ENCODE assay signal across 23 cellular contexts in the genomic region with DNA sequence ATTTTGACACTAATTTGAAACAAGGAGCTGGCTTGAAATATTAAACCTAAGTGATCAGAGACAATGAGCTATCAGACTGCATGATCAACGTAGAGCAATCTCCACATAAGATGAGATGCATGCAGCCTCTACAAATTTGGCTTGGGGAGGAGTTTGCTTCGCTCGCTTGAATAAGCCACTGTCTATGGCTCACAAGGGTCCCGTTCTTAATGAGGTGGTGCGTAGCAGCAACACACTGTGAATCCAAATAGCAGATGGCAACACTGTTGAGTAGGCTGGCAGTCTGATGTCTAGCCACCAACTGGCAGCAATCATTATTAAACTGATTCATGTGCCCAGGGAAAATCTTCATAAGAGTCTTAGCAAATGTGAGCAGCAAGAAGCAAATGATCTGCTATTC.
"Had no signal": no experiment of that assay in that cellular context is flagged by ENCODE, and none has a peak within 500 bp of the region (broad histone marks: within the 10 kb centered on the region; RNA-seq: fewer than 3 reads in every experiment).

No MANE protein-coding gene starts in this region.

- H3K9me3 ChIP-seq: breast epithelium, colonic mucosa, esophagus muscularis mucosa, left ventricle myocardium inferior, ovary, psoas muscle, tibial artery had no signal

- H3K4me1 Mint-ChIP-seq: activated B cell treated with CpG ODN at 0.5 μM for 24 hours; activated CD4-positive, alpha-beta T cell treated with anti-CD3 and anti-CD28 coated beads for 36 hours; activated naive CD8-positive, alpha-beta T cell treated with anti-CD3 and anti-CD28 coated beads, Interleukin-2, amount 10 ng/mL, durations not matched to agents 7 days and 5 days; central memory CD8-positive, alpha-beta T cell had no signal

- H3K36me3 Mint-ChIP-seq: activated naive CD8-positive, alpha-beta T cell treated with anti-CD3 and anti-CD28 coated beads, Interleukin-2, amount 10 ng/mL, durations not matched to agents 7 days and 5 days; natural killer cell treated with Interleukin-12 subunit alpha and Interleukin-12 subunit beta and Interleukin-15 and Interleukin-18, amount 100 ng/mL, for 72 hours had no signal

- H3K4me1 ChIP-seq: breast epithelium, colonic mucosa, esophagus muscularis mucosa, left ventricle myocardium inferior, psoas muscle, tibial artery had no signal

- H3K27me3 ChIP-seq: breast epithelium, colonic mucosa, esophagus muscularis mucosa, ovary, tibial artery had no signal

- H3K27ac ChIP-seq: breast epithelium, colonic mucosa, esophagus muscularis mucosa, left ventricle myocardium inferior, ovary, psoas muscle, tibial artery had no signal

- H3K27ac Mint-ChIP-seq: activated B cell treated with CpG ODN at 0.5 μM for 24 hours; activated CD4-positive, alpha-beta T cell treated with anti-CD3 and anti-CD28 coated beads for 36 hours; activated naive CD4-positive, alpha-beta T cell treated with anti-CD3 and anti-CD28 coated beads for 36 hours; activated naive CD8-positive, alpha-beta T cell treated with anti-CD3 and anti-CD28 coated beads, Interleukin-2, amount 10 ng/mL, durations not matched to agents 7 days and 5 days; activated T-cell treated with anti-CD3 and anti-CD28 coated beads, Interleukin-2, amount 50 U/mL, for 24 hours; mesothelial cell of epicardium; natural killer cell treated with Interleukin-12 subunit alpha and Interleukin-12 subunit beta and Interleukin-15 and Interleukin-18, amount 100 ng/mL, for 72 hours had no signal

- H3K4me3 Mint-ChIP-seq: activated B cell treated with CpG ODN at 0.5 μM for 24 hours; activated CD4-positive, alpha-beta T cell treated with anti-CD3 and anti-CD28 coated beads for 36 hours; activated naive CD4-positive, alpha-beta T cell treated with anti-CD3 and anti-CD28 coated beads for 36 hours; activated naive CD8-positive, alpha-beta T cell treated with anti-CD3 and anti-CD28 coated beads, Interleukin-2, amount 10 ng/mL, durations not matched to agents 7 days and 5 days; activated T-cell treated with anti-CD3 and anti-CD28 coated beads, Interleukin-2, amount 50 U/mL, for 24 hours; central memory CD8-positive, alpha-beta T cell; mesothelial cell of epicardium; natural killer cell treated with Interleukin-12 subunit alpha and Interleukin-12 subunit beta and Interleukin-15 and Interleukin-18, amount 100 ng/mL, for 72 hours had no signal

- DNase-seq: activated B cell treated with CpG ODN at 0.5 μM for 24 hours; activated CD4-positive, alpha-beta T cell treated with anti-CD3 and anti-CD28 coated beads for 36 hours; activated CD4-positive, alpha-beta T cell treated with anti-CD3 and anti-CD28 coated beads, Interleukin-2, amount 50 U/mL, for 4 hours; activated CD8-positive, alpha-beta memory T cell treated with anti-CD3 and anti-CD28 coated beads for 24 hours; activated CD8-positive, alpha-beta memory T cell treated with anti-CD3 and anti-CD28 coated beads, Interleukin-2, amount 50 U/mL, for 4 hours; activated naive CD4-positive, alpha-beta T cell treated with anti-CD3 and anti-CD28 coated beads for 36 hours; activated naive CD8-positive, alpha-beta T cell treated with anti-CD3 and anti-CD28 coated beads, Interleukin-2, amount 10 ng/mL, durations not matched to agents 7 days and 5 days; activated T-cell treated with anti-CD3 and anti-CD28 coated beads, Interleukin-2, amount 50 U/mL, for 24 hours; amniotic stem cell; colonic mucosa; left ventricle myocardium inferior; ovary; psoas muscle; right cardiac atrium; stimulated activated CD4-positive, alpha-beta T cell treated with anti-CD3 and anti-CD28 coated beads, Interleukin-4, amount 100 ng/mL, for 24 hours; stimulated activated naive CD4-positive, alpha-beta T cell treated with Interleukin-2 at 50 U/mL for 16 hours; T1000; tibial artery had no signal

- H3K9me3 Mint-ChIP-seq: activated B cell treated with CpG ODN at 0.5 μM for 24 hours; activated naive CD4-positive, alpha-beta T cell treated with anti-CD3 and anti-CD28 coated beads for 36 hours; activated naive CD8-positive, alpha-beta T cell treated with anti-CD3 and anti-CD28 coated beads, Interleukin-2, amount 10 ng/mL, durations not matched to agents 7 days and 5 days; activated T-cell treated with anti-CD3 and anti-CD28 coated beads, Interleukin-2, amount 50 U/mL, for 24 hours; central memory CD8-positive, alpha-beta T cell; mesothelial cell of epicardium; natural killer cell treated with Interleukin-12 subunit alpha and Interleukin-12 subunit beta and Interleukin-15 and Interleukin-18, amount 100 ng/mL, for 72 hours had no signal

- H3K36me3 ChIP-seq: breast epithelium, colonic mucosa, ovary had no signal

- H3K27me3 Mint-ChIP-seq: central memory CD8-positive, alpha-beta T cell had no signal

- H3K4me3 ChIP-seq: breast epithelium, colonic mucosa, esophagus muscularis mucosa, left ventricle myocardium inferior, ovary, psoas muscle, tibial artery had no signal

- ATAC-seq: activated CD4-positive, alpha-beta T cell treated with anti-CD3 and anti-CD28 coated beads for 36 hours; natural killer cell treated with Interleukin-12 subunit alpha and Interleukin-12 subunit beta and Interleukin-15 and Interleukin-18, amount 100 ng/mL, for 72 hours; psoas muscle; right cardiac atrium had no signal
